Comparison of ENCODE assay signal across 9 cellular contexts in genomic region chr1:40769815-40770214, GRCh38. TPM values are rescaled to one million over a fixed set of nuclear protein-coding genes. Genes with fewer than 3 reads are reported as not detected.
DNase-seq lines count a peak whose midpoint lies in the region; ATAC-seq and TF ChIP-seq lines count a peak whose summit lies in the region.
"Had no signal": no experiment of that assay in that cellular context is flagged by ENCODE, and none has a peak within 500 bp of the region (broad histone marks: within the 10 kb centered on the region; RNA-seq: fewer than 3 reads in every experiment).

No MANE protein-coding gene starts in this region.

- peaks cover 17% of the 10 kb centered on the region for H3K4me1 Mint-ChIP-seq in activated CD8-positive, alpha-beta T cell treated with anti-CD3 and anti-CD28 coated beads for 36 hours (ENCODE audit: low read depth)

- H3K27me3 Mint-ChIP-seq in activated CD8-positive, alpha-beta T cell treated with anti-CD3 and anti-CD28 coated beads for 36 hours, result no peaks in the 10 kb centered on the region

- TF ChIP-seq RAD21 in HCT116 (IDR thresholded peaks at IDR 0.05; ENCODE audit: low read depth), result peak; percentile 13; the same call in 1 of the 2 replicates

- H3K4me1 ChIP-seq in BLaER1 (peaks cover 23% of the 10 kb centered on the region), HCT116 (ENCODE audit: control insufficient read depth in 1 of 2, insufficient read depth in 2 of 2, low read length in 2 of 2) (no peaks in the 10 kb centered on the region), right atrium auricular region (peaks cover 0 to 27% of the 10 kb centered on the region in 2 donors)

- no peak for TF ChIP-seq POLR2A in HCT116 (IDR thresholded peaks at IDR 0.05; ENCODE audit: borderline replicate concordance, extremely low read depth, insufficient read depth, insufficient read length)

- BruUV-seq in HCT116 (replicated peaks; lab: Mats Ljungman, UMichigan), result no TSS peak

- no peaks in the 10 kb centered on the region for H3K9me3 Mint-ChIP-seq in activated CD8-positive, alpha-beta T cell treated with anti-CD3 and anti-CD28 coated beads for 36 hours

- no peak overlapping the region for H2AFZ ChIP-seq in HCT116 (ENCODE audit: low read depth, low read length, poor library complexity, severe bottlenecking)
- H2AFZ ChIP-seq: parathyroid adenoma had no signal

- no peak overlapping the region for H3K4me3 Mint-ChIP-seq in activated CD8-positive, alpha-beta T cell treated with anti-CD3 and anti-CD28 coated beads for 36 hours

- H3K9me3 ChIP-seq in BLaER1, result no peaks in the 10 kb centered on the region
- no peaks in the 10 kb centered on the region for H3K9me3 ChIP-seq in HCT116 (ENCODE audit: control insufficient read depth in 1 of 2, insufficient read depth in 1 of 2, low read depth in 1 of 2, low read length in 2 of 2)
- no peaks in the 10 kb centered on the region for H3K9me3 ChIP-seq in right atrium auricular region

- intact Hi-C loops in HCT116 (cut with micrococcal nuclease), result loop anchor here (1.0 kb wide), 1 partner anchor 158 kb away; no protein-coding TSS in a partner anchor
- intact Hi-C loops in activated CD8-positive, alpha-beta T cell treated with anti-CD3 and anti-CD28 coated beads for 36 hours (cut with micrococcal nuclease), result loop anchor here (5.0 kb wide), 1 partner anchor 182 kb away; no protein-coding TSS in a partner anchor

- H3K4me2 ChIP-seq in BLaER1, result peak overlapping the region; percentile 49
- H3K4me2 ChIP-seq in HCT116 (ENCODE audit: low read length), result no peak overlapping the region

- CTCF ChIA-PET in HCT116 (lab: Charles Lee), result interaction anchor here (0.7 to 1.1 kb wide), 2 partner anchors 12 to 145 kb away, joined by 3 to 5 read pairs; no protein-coding TSS in a partner anchor
- CTCF ChIA-PET in activated CD8-positive, alpha-beta T cell treated with anti-CD3 and anti-CD28 coated beads for 36 hours (lab: Charles Lee), result interaction anchor here (0.6 to 11.6 kb wide), 4 partner anchors 10 to 79 kb away, joined by 3 to 169 read pairs (median 46); no protein-coding TSS in a partner anchor

- no peak overlapping the region for H3K4me3 ChIP-seq in BLaER1
- H3K4me3 ChIP-seq in HCT116 (replicated peaks in 1 of 2; ENCODE audit: low read depth in 1 of 2, low read length in 2 of 2), result no peak overlapping the region
- H3K4me3 ChIP-seq in right atrium auricular region, result no peak overlapping the region

- H4K20me1 ChIP-seq in BLaER1 (no peaks in the 10 kb centered on the region), HCT116 (ENCODE audit: insufficient read depth) (no peaks in the 10 kb centered on the region)

- peak overlapping the region; percentile 22; the same call in 1 of the 2 replicates for H3K9ac ChIP-seq in BLaER1
- H3K9ac ChIP-seq in HCT116 (ENCODE audit: low read length), result no peak overlapping the region
- H3K9ac ChIP-seq: parathyroid adenoma had no signal

- H3K27ac Mint-ChIP-seq in activated CD8-positive, alpha-beta T cell treated with anti-CD3 and anti-CD28 coated beads for 36 hours, result peak overlapping the region; percentile 55

- H3K36me3 Mint-ChIP-seq in activated CD8-positive, alpha-beta T cell treated with anti-CD3 and anti-CD28 coated beads for 36 hours (ENCODE audit: low read depth), result peaks cover 40% of the 10 kb centered on the region

- POLR2A ChIA-PET in HCT116 (lab: Charles Lee), result no interaction called here
- POLR2A ChIA-PET in activated CD8-positive, alpha-beta T cell treated with anti-CD3 and anti-CD28 coated beads for 36 hours (lab: Charles Lee), result interaction anchor here (0.8 kb wide), 1 partner anchor 209 kb away, joined by 3 read pairs; the partner anchor contains the start of gene CTPS1

- RAD21 ChIA-PET in HCT116 (lab: Charles Lee; ENCODE audit: low non-redundant PET in 1 of 2, low total read pairs in 2 of 2, uncharacterized antibody in 2 of 2, unreplicated experiment in 2 of 2), result interaction anchor here in 1 of 2 experiments (0.6 kb wide), 1 partner anchor 66 kb away, joined by 4 read pairs; no protein-coding TSS in a partner anchor

- TF ChIP-seq CTCF in HCT116 (IDR thresholded peaks at IDR 0.05 in 2 of 3, conservative IDR thresholded peaks at IDR 0.05 in 1 of 3; ENCODE audit: borderline replicate concordance in 1 of 3, insufficient read depth in 1 of 3, low read depth in 2 of 3, low read length in 2 of 3), result peak; percentile 23 to 41 (median 35); a peak in 2 of 6 replicates
- no peak for TF ChIP-seq CTCF in activated CD8-positive, alpha-beta T cell treated with anti-CD3 and anti-CD28 coated beads for 36 hours (IDR thresholded peaks at IDR 0.05)
- peak in 1 of 2 donors; percentile 19 for TF ChIP-seq CTCF in right atrium auricular region (IDR thresholded peaks at IDR 0.05)

- H3K36me3 ChIP-seq in BLaER1 (peaks cover 80% of the 10 kb centered on the region), HCT116 (ENCODE audit: control insufficient read depth in 1 of 2, insufficient read depth in 2 of 2, low read length in 2 of 2) (peaks cover 14 to 17% of the 10 kb centered on the region in 2 experiments; a peak in 3 of 4 replicates), right atrium auricular region (peaks cover 76% of the 10 kb centered on the region)

- H3K27me3 ChIP-seq in BLaER1, result no peaks in the 10 kb centered on the region
- no peaks in the 10 kb centered on the region for H3K27me3 ChIP-seq in HCT116 (ENCODE audit: insufficient read depth, low read length)
- no peaks in the 10 kb centered on the region for H3K27me3 ChIP-seq in right atrium auricular region

- DNase-seq in HCT116 (ENCODE audit: low read depth, low spot score) (no peak), right atrium auricular region (ENCODE audit: low spot score) (peak; percentile 54), SIG-M5 treated with dmso at 0.1 percent for 504 hours (lab: John Stamatoyannopoulos, UW; ENCODE audit: unreplicated experiment) (no peak), kidney glomerular epithelial cell (lab: John Stamatoyannopoulos, UW) (no peak), NCI-H1436 (lab: John Stamatoyannopoulos, UW) (no peak)
- peak; percentile 22 for DNase-seq in activated CD8-positive, alpha-beta T cell treated with anti-CD3 and anti-CD28 coated beads for 36 hours

- ATAC-seq in HCT116 (peak; percentile 61), HG03135 (IDR thresholded peaks at IDR 0.05; ENCODE audit: unreplicated experiment) (no peak)
- ATAC-seq in activated CD8-positive, alpha-beta T cell treated with anti-CD3 and anti-CD28 coated beads for 36 hours, result peak; percentile 43

- H3K27ac ChIP-seq in BLaER1 (peak overlapping the region; percentile 44; the same call in 1 of the 2 replicates), HCT116 (ENCODE audit: low read depth, low read length) (peak overlapping the region; percentile 19), right atrium auricular region (no peak overlapping the region)
- H3K27ac ChIP-seq: parathyroid adenoma had no signal

- no peaks in the 10 kb centered on the region for H3K79me2 ChIP-seq in HCT116 (ENCODE audit: insufficient read depth, low read length)
- H3K79me2 ChIP-seq: parathyroid adenoma had no signal

- no peaks in the 10 kb centered on the region for H3K9me2 ChIP-seq in HCT116 (ENCODE audit: insufficient read depth)

TF ChIP-seq in HCT116, 20 proteins besides CTCF, POLR2A, EP300 and RAD21:
- TF ChIP-seq ZFX (IDR thresholded peaks at IDR 0.05) (no peak), ZBTB33 (IDR thresholded peaks at IDR 0.05; ENCODE audit: extremely low read depth, insufficient replicate concordance, low read length) (no peak), POLR2AphosphoS5 (IDR thresholded peaks at IDR 0.05; ENCODE audit: low read depth, low read length) (no peak), CEBPB (IDR thresholded peaks at IDR 0.05; ENCODE audit: low read depth) (no peak)

RNA-seq across cellular contexts. Expression of gene KCNQ4, which starts 13.8 kb away (rescaled TPM):
- total RNA-seq in HCT116 (2021; ENCODE audit: unreplicated experiment) (4.1 TPM), right atrium auricular region (1 to 10 TPM; 1.0 to 1.7 TPM)
- polyA plus RNA-seq in HCT116 (2012), result 4.2 and 4.7 TPM in 2 replicates
- under 1 TPM; 0.38 to 0.43 TPM for total RNA-seq in activated CD8-positive, alpha-beta T cell treated with anti-CD3 and anti-CD28 coated beads for 36 hours

Comparison
In these comparisons a context has a peak if more than half of its experiments do, and no peak if none do; other contexts are left out.
1. H3K27ac ChIP-seq: peak in BLaER1 (single experiment) and HCT116 (single experiment); none in right atrium auricular region (0 of 2).
2. DNase-seq: peak in activated CD8-positive, alpha-beta T cell treated with anti-CD3 and anti-CD28 coated beads for 36 hours (single experiment) and right atrium auricular region (single experiment); none in HCT116 (single experiment), SIG-M5 treated with dmso at 0.1 percent for 504 hours (single experiment), kidney glomerular epithelial cell (single experiment) and NCI-H1436 (single experiment).